23 cellular contexts compared by ENCODE assay signal in the genomic region with DNA sequence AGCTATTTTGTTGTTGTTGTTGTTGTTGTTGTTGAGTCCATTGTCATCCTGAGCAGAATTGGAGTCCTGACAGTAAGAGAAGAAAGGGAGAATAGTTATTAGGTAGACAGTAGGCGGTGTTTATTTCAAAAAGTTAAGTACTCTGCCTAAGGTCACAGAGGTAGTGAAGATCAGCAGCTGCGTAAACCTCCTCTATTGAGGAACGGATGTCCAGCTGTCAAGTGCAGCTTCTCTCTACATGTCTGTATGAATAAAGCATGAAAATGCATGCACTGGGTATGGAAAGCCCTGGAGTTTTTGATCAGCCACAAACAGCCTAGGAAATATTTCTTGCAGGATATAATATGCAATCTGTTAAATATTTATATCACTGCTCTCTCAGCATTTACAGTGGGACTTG.
A peak's percentile ranks its signal among the peaks of the same experiment; 100 is the strongest.
DNase-seq lines count a peak whose midpoint lies in the region; ATAC-seq and TF ChIP-seq lines count a peak whose summit lies in the region.
"Had no signal": no experiment of that assay in that cellular context is flagged by ENCODE, and none has a peak within 500 bp of the region (broad histone marks: within the 10 kb centered on the region; RNA-seq: fewer than 3 reads in every experiment).

No MANE protein-coding gene starts in this region.

- peaks cover 4% of the 10 kb centered on the region for H3K36me3 Mint-ChIP-seq in nephron progenitor cell (ENCODE audit: low read depth)
- H3K36me3 Mint-ChIP-seq: CD14-positive monocyte; CD8-positive, alpha-beta memory T cell had no signal

- H3K9me3 Mint-ChIP-seq in nephron progenitor cell = peaks cover 10% of the 10 kb centered on the region
- H3K9me3 Mint-ChIP-seq: CD8-positive, alpha-beta memory T cell; GM23338 had no signal

- in situ Hi-C loops in KBM-7 (cut with MboI; ENCODE audit: low pct_unique_long_range_greater_than_20kb, low sequenced_read_pairs) = no loop called here

- H3K4me3 Mint-ChIP-seq in nephron progenitor cell = no peak overlapping the region
- H3K4me3 Mint-ChIP-seq: CD14-positive monocyte; CD8-positive, alpha-beta memory T cell; GM23338; H9 had no signal

- no peak for TF ChIP-seq CTCF in nephron progenitor cell (IDR thresholded peaks at IDR 0.05)

- ATAC-seq in HG03354 (IDR thresholded peaks at IDR 0.05; ENCODE audit: poor library complexity, severe bottlenecking, unreplicated experiment) = no peak
- ATAC-seq: GM12878, GM23338 had no signal

- H3K27ac Mint-ChIP-seq in nephron progenitor cell = no peak overlapping the region
- H3K27ac Mint-ChIP-seq: CD14-positive monocyte; CD8-positive, alpha-beta memory T cell; GM23338 had no signal

- H3K27me3 Mint-ChIP-seq in nephron progenitor cell (ENCODE audit: low read depth, poor library complexity) = peaks cover 3% of the 10 kb centered on the region

- H3K4me1 Mint-ChIP-seq in nephron progenitor cell = peaks cover 21% of the 10 kb centered on the region
- H3K4me1 Mint-ChIP-seq: CD14-positive monocyte; CD8-positive, alpha-beta memory T cell; GM23338 had no signal

- DNase-seq in DMS153 (lab: John Stamatoyannopoulos, UW) = peak; percentile 27
- DNase-seq in DMS153 treated with DMSO at 0.1 percent for 48 hours (lab: John Stamatoyannopoulos, UW; ENCODE audit: unreplicated experiment) = no peak
- peak; percentile 19 for DNase-seq in COLO668 (lab: John Stamatoyannopoulos, UW; ENCODE audit: unreplicated experiment)
- peak; percentile 7 for DNase-seq in NCI-H2196 (lab: John Stamatoyannopoulos, UW; ENCODE audit: unreplicated experiment)
- DNase-seq in NCI-H748 treated with DMSO at 0.1 percent for 48 hours (lab: John Stamatoyannopoulos, UW) = peak; percentile 23
- no peak for DNase-seq in nephron progenitor cell
- no peak for DNase-seq in KBM-7
- DNase-seq: BE2C; CD8-positive, alpha-beta memory T cell; DMS79; EL; GDM1; H9; KG1; MM.1S; NCI-H1436 treated with DMSO at 0.1 percent for 48 hours; NCI-H524; Peyer's patch; T-helper 2 cell had no signal

Comparison
In these comparisons a context has a peak if more than half of its experiments do, and no peak if none do; other contexts are left out.
1. DNase-seq: peak in DMS153 (single experiment), COLO668 (single experiment), NCI-H2196 (single experiment) and NCI-H748 treated with DMSO at 0.1 percent for 48 hours (single experiment); none in DMS153 treated with DMSO at 0.1 percent for 48 hours (single experiment), nephron progenitor cell (single experiment) and KBM-7 (single experiment).